Comparison of ENCODE assay signal across 1 cellular context in genomic region chr3:194117114-194117845, GRCh38.
TF ChIP-seq lines count a peak whose summit lies in the region.

No MANE protein-coding gene starts in this region.

TF ChIP-seq in GM23338, 12 proteins besides CTCF, POLR2A, EP300 and RAD21:
- TF ChIP-seq REST (IDR thresholded peaks at IDR 0.05; ENCODE audit: unreplicated experiment) (no peak), EZH2 (IDR thresholded peaks at IDR 0.05; ENCODE audit: low read depth, unreplicated experiment) (no peak), STAT1 (IDR thresholded peaks at IDR 0.05; ENCODE audit: unreplicated experiment) (no peak), ZNF114 (CRISPR knock-in tag; IDR thresholded peaks at IDR 0.05) (no peak), CREB1 (CRISPR knock-in tag; IDR thresholded peaks at IDR 0.05; ENCODE audit: low read depth) (no peak), JUNB (IDR thresholded peaks at IDR 0.05; ENCODE audit: unreplicated experiment) (no peak), NANOG (IDR thresholded peaks at IDR 0.05; ENCODE audit: borderline replicate concordance) (no peak), POLR2AphosphoS5 (IDR thresholded peaks at IDR 0.05; ENCODE audit: low read depth) (no peak), ETS1 (IDR thresholded peaks at IDR 0.05) (no peak), ZNF331 (CRISPR knock-in tag; IDR thresholded peaks at IDR 0.05; ENCODE audit: low read depth) (no peak), EZH2phosphoT487 (IDR thresholded peaks at IDR 0.05; ENCODE audit: unreplicated experiment) (no peak)
- TF ChIP-seq, protein P1, sequence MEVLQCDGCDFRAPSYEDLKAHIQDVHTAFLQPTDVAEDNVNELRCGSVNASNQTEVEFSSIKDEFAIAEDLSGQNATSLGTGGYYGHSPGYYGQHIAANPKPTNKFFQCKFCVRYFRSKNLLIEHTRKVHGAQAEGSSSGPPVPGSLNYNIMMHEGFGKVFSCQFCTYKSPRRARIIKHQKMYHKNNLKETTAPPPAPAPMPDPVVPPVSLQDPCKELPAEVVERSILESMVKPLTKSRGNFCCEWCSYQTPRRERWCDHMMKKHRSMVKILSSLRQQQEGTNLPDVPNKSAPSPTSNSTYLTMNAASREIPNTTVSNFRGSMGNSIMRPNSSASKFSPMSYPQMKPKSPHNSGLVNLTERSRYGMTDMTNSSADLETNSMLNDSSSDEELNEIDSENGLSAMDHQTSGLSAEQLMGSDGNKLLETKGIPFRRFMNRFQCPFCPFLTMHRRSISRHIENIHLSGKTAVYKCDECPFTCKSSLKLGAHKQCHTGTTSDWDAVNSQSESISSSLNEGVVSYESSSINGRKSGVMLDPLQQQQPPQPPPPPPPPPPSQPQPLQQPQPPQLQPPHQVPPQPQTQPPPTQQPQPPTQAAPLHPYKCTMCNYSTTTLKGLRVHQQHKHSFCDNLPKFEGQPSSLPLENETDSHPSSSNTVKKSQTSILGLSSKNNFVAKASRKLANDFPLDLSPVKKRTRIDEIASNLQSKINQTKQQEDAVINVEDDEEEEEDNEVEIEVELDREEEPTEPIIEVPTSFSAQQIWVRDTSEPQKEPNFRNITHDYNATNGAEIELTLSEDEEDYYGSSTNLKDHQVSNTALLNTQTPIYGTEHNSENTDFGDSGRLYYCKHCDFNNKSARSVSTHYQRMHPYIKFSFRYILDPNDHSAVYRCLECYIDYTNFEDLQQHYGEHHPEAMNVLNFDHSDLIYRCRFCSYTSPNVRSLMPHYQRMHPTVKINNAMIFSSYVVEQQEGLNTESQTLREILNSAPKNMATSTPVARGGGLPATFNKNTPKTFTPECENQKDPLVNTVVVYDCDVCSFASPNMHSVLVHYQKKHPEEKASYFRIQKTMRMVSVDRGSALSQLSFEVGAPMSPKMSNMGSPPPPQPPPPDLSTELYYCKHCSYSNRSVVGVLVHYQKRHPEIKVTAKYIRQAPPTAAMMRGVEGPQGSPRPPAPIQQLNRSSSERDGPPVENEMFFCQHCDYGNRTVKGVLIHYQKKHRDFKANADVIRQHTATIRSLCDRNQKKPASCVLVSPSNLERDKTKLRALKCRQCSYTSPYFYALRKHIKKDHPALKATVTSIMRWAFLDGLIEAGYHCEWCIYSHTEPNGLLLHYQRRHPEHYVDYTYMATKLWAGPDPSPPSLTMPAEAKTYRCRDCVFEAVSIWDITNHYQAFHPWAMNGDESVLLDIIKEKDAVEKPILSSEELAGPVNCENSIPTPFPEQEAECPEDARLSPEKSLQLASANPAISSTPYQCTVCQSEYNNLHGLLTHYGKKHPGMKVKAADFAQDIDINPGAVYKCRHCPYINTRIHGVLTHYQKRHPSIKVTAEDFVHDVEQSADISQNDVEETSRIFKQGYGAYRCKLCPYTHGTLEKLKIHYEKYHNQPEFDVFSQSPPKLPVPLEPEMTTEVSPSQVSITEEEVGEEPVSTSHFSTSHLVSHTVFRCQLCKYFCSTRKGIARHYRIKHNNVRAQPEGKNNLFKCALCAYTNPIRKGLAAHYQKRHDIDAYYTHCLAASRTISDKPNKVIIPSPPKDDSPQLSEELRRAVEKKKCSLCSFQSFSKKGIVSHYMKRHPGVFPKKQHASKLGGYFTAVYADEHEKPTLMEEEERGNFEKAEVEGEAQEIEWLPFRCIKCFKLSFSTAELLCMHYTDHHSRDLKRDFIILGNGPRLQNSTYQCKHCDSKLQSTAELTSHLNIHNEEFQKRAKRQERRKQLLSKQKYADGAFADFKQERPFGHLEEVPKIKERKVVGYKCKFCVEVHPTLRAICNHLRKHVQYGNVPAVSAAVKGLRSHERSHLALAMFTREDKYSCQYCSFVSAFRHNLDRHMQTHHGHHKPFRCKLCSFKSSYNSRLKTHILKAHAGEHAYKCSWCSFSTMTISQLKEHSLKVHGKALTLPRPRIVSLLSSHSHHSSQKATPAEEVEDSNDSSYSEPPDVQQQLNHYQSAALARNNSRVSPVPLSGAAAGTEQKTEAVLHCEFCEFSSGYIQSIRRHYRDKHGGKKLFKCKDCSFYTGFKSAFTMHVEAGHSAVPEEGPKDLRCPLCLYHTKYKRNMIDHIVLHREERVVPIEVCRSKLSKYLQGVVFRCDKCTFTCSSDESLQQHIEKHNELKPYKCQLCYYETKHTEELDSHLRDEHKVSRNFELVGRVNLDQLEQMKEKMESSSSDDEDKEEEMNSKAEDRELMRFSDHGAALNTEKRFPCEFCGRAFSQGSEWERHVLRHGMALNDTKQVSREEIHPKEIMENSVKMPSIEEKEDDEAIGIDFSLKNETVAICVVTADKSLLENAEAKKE (CRISPR knock-in tag; IDR thresholded peaks at IDR 0.05), result no peak
TF ChIP-seq in GM23338: peak in this region for 0.
